Comparison of ENCODE assay signal across 9 cellular contexts in the genomic region with DNA sequence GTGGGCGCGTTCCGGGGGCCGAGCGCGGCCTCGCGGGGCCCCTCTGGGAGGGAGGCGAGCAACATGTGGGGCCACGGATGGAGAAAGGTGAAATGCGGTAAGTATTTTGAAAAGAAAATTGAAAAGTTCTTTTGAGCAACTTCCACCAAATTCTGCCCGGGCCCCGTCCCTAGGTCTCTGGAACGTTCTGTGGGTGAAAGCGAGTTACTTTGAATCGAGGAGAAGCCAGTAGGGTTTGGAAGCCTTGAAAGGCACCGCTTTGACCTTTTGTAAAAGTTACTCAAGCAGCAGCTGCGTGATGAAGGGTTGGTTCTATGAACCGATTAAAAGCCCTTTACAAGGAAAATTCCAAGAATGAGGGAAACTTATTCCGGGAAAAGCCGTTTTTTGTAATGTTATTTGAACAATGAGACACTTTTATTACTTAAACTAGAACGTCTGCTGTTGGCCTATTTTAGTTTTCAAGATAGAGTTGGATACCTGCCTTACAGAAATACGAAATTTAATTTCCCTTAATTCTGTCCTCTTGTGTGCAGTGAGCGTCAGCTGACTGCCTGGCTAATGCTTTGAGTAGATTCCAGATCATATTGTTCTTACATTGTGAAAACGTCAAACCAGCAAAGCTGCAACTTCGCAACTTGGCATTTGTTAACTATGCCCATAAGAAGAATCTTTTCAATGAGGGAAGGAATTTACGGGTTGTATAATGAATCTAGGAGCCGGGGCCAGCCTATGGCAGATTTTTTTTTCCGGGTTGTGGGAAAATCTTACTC. TPM values are rescaled to one million over a fixed set of nuclear protein-coding genes. Genes with fewer than 3 reads are reported as not detected.
DNase-seq lines count a peak whose midpoint lies in the region; ATAC-seq and TF ChIP-seq lines count a peak whose summit lies in the region.
"Had no signal": no experiment of that assay in that cellular context is flagged by ENCODE, and none has a peak within 500 bp of the region (broad histone marks: within the 10 kb centered on the region; RNA-seq: fewer than 3 reads in every experiment).

No MANE protein-coding gene starts in this region.

- CTCF ChIA-PET in CD8-positive, alpha-beta memory T cell (lab: Charles Lee): interaction anchor here (1.5 kb wide), 1 partner anchor 31 kb away, joined by 4 read pairs; no protein-coding TSS in a partner anchor

- H3K36me3 ChIP-seq in CD8-positive, alpha-beta memory T cell (ENCODE audit: insufficient read depth, low read length): no peaks in the 10 kb centered on the region
- H3K36me3 ChIP-seq in H7 (replicated peaks; ENCODE audit: control insufficient read depth, insufficient read depth, low read length): no peaks in the 10 kb centered on the region
- H3K36me3 ChIP-seq in endodermal cell (ENCODE audit: control insufficient read depth, insufficient read depth, low read length): peaks cover 9% of the 10 kb centered on the region
- H3K36me3 ChIP-seq in upper lobe of right lung: no peaks in the 10 kb centered on the region

- H3K36me3 Mint-ChIP-seq in CD8-positive, alpha-beta memory T cell: peaks cover 0 to 11% (median 6%) of the 10 kb centered on the region in 3 donors
- peaks cover 5% of the 10 kb centered on the region for H3K36me3 Mint-ChIP-seq in endodermal cell (ENCODE audit: low read depth)
- H3K36me3 Mint-ChIP-seq in mesothelial cell of epicardium: no peaks in the 10 kb centered on the region

- H3K4me3 ChIP-seq in CD8-positive, alpha-beta memory T cell (ENCODE audit: low read length): peak overlapping the region; percentile 97
- H3K4me3 ChIP-seq in H7 (ENCODE audit: insufficient read depth, low read depth, low read length) (peak overlapping the region; percentile 78), endodermal cell (ENCODE audit: low read length) (peak overlapping the region; percentile 95), upper lobe of right lung (peak overlapping the region; percentile 90)

- peak in 1 of 5 donors; percentile 2 for DNase-seq in CD8-positive, alpha-beta memory T cell
- peak; percentile 12 for DNase-seq in H7
- peak; percentile 43 for DNase-seq in SK-MEL-5 (ENCODE audit: low read depth, low spot score)
- DNase-seq in endodermal cell: peak; percentile 36
- no peak for DNase-seq in mesothelial cell of epicardium (ENCODE audit: low spot score in 2 of 2, unreplicated experiment in 2 of 2)
- DNase-seq in upper lobe of right lung: no peak
- DNase-seq in amniotic stem cell (lab: John Stamatoyannopoulos, UW): no peak

- in situ Hi-C loops in SK-MEL-5 (cut with HindIII; ENCODE audit: low pct_unique_long_range_greater_than_20kb, low sequenced_read_pairs): no loop called here

- POLR2A ChIA-PET in CD8-positive, alpha-beta memory T cell (lab: Charles Lee): interaction anchor here (0.6 to 1.1 kb wide), 2 partner anchors 8 to 525 kb away, joined by 5 to 10 read pairs; no protein-coding TSS in a partner anchor

- H3K27ac Mint-ChIP-seq in CD8-positive, alpha-beta memory T cell: peak overlapping the region; percentile 83 to 98 (median 96)
- H3K27ac Mint-ChIP-seq in endodermal cell: peak overlapping the region; percentile 99
- H3K27ac Mint-ChIP-seq in mesothelial cell of epicardium: peak overlapping the region; percentile 99

- no peaks in the 10 kb centered on the region for H3K9me3 ChIP-seq in CD8-positive, alpha-beta memory T cell (ENCODE audit: low read length)
- no peaks in the 10 kb centered on the region for H3K9me3 ChIP-seq in endodermal cell (ENCODE audit: control insufficient read depth, low read length)
- no peaks in the 10 kb centered on the region for H3K9me3 ChIP-seq in upper lobe of right lung

- peak overlapping the region; percentile 96 for H3K9ac ChIP-seq in endodermal cell (ENCODE audit: extremely low read depth, low read length, poor library complexity, severe bottlenecking)

- H3K4me3 Mint-ChIP-seq in CD8-positive, alpha-beta memory T cell: peak overlapping the region; percentile 90 to 100 (median 98)
- H3K4me3 Mint-ChIP-seq in endodermal cell (peak overlapping the region; percentile 99), mesothelial cell of epicardium (peak overlapping the region; percentile 98)

- TF ChIP-seq CTCF in endodermal cell (conservative IDR thresholded peaks at IDR 0.05): no peak
- no peak for TF ChIP-seq CTCF in mesothelial cell of epicardium (IDR thresholded peaks at IDR 0.05; ENCODE audit: unreplicated experiment)
- TF ChIP-seq CTCF in upper lobe of right lung (IDR thresholded peaks at IDR 0.05): no peak

- intact Hi-C loops in upper lobe of right lung (cut with DNase I): no loop called here

- H3K4me1 Mint-ChIP-seq in CD8-positive, alpha-beta memory T cell: peaks cover 33 to 50% (median 36%) of the 10 kb centered on the region in 3 donors
- H3K4me1 Mint-ChIP-seq in endodermal cell: peaks cover 12% of the 10 kb centered on the region
- H3K4me1 Mint-ChIP-seq in mesothelial cell of epicardium: peaks cover 24% of the 10 kb centered on the region

- 0 to 2% methylated on average over 20 to 29 of the region's 29 CpGs for WGBS in endodermal cell (ENCODE audit: insufficient coverage in 1 of 2, insufficient read length in 1 of 2), 2 experiments

- no peaks in the 10 kb centered on the region for H3K9me3 Mint-ChIP-seq in CD8-positive, alpha-beta memory T cell
- H3K9me3 Mint-ChIP-seq in endodermal cell: peaks cover 4% of the 10 kb centered on the region
- H3K9me3 Mint-ChIP-seq in mesothelial cell of epicardium: no peaks in the 10 kb centered on the region

- H3K4me1 ChIP-seq in CD8-positive, alpha-beta memory T cell (ENCODE audit: insufficient read depth, low read length): peaks cover 19% of the 10 kb centered on the region
- H3K4me1 ChIP-seq in endodermal cell (ENCODE audit: control insufficient read depth, insufficient read depth, low read length): no peaks in the 10 kb centered on the region
- H3K4me1 ChIP-seq in upper lobe of right lung: peaks cover 26% of the 10 kb centered on the region

- peaks cover 3 to 4% of the 10 kb centered on the region in 2 donors for H3K27me3 Mint-ChIP-seq in CD8-positive, alpha-beta memory T cell
- H3K27me3 Mint-ChIP-seq in endodermal cell (ENCODE audit: insufficient read depth): no peaks in the 10 kb centered on the region
- no peaks in the 10 kb centered on the region for H3K27me3 Mint-ChIP-seq in mesothelial cell of epicardium (ENCODE audit: low read depth)

- H3K27ac ChIP-seq in CD8-positive, alpha-beta memory T cell (ENCODE audit: low read depth, low read length): peak overlapping the region; percentile 87
- peak overlapping the region; percentile 88 for H3K27ac ChIP-seq in endodermal cell (ENCODE audit: low read depth, low read length)
- peak overlapping the region; percentile 90 for H3K27ac ChIP-seq in upper lobe of right lung

- ATAC-seq in upper lobe of right lung (peak; percentile 7), HG03097 (IDR thresholded peaks at IDR 0.05; ENCODE audit: low FRiP score, unreplicated experiment) (no peak)

- no peaks in the 10 kb centered on the region for H3K27me3 ChIP-seq in CD8-positive, alpha-beta memory T cell (ENCODE audit: insufficient read depth, low read length, poor library complexity, severe bottlenecking)
- H3K27me3 ChIP-seq in H7 (ENCODE audit: control insufficient read depth, insufficient read depth, low read length): no peaks in the 10 kb centered on the region
- H3K27me3 ChIP-seq in endodermal cell (ENCODE audit: control insufficient read depth, insufficient read depth, low read length, poor library complexity, severe bottlenecking): no peaks in the 10 kb centered on the region
- H3K27me3 ChIP-seq in upper lobe of right lung: no peaks in the 10 kb centered on the region

RNA-seq across cellular contexts. Expression of a gene that starts 0.9 kb away (rescaled TPM):
- total RNA-seq in CD8-positive, alpha-beta memory T cell: 100 to 1,000 TPM; 110 to 121 TPM
- polyA plus RNA-seq in CD8-positive, alpha-beta memory T cell: 19.5 TPM
- 23.1 and 24.7 TPM in 2 replicates for total RNA-seq in H7 (2014; rRNA removed; shearing (Covaris generic))
- 42.2 and 44.7 TPM in 2 replicates for total RNA-seq in SK-MEL-5 (2014; rRNA removed; shearing (Covaris generic))
- polyA plus RNA-seq in SK-MEL-5 (2015; cell fraction: cytosol; rRNA removed): 39.3 and 42.6 TPM in 2 replicates
- polyA plus RNA-seq in SK-MEL-5 (2015; cell fraction: nucleus; rRNA removed): 45.4 and 58.2 TPM in 2 replicates
- total RNA-seq in endodermal cell: 100 to 1,000 TPM in 1 of 2 donors, 10 to 100 TPM in 1; 91.7 to 106 TPM
- 32.8 TPM for polyA plus RNA-seq in endodermal cell (2013, experiment 1 of 2)
- polyA plus RNA-seq in endodermal cell (2013, experiment 2 of 2): 32.1 TPM
- total RNA-seq in mesothelial cell of epicardium: 47.4 to 48.7 TPM (median 48.1 TPM) in 3 replicates
- total RNA-seq in upper lobe of right lung: 63.6 TPM

RNA-seq across cellular contexts. Expression of a gene that starts 5.2 kb away (rescaled TPM):
- total RNA-seq in CD8-positive, alpha-beta memory T cell: not detected
- polyA plus RNA-seq in CD8-positive, alpha-beta memory T cell: not detected
- total RNA-seq in H7 (2014; rRNA removed; shearing (Covaris generic)): not detected in 2 replicates
- total RNA-seq in SK-MEL-5 (2014; rRNA removed; shearing (Covaris generic)): not detected in 2 replicates
- not detected in 2 replicates for polyA plus RNA-seq in SK-MEL-5 (2015; cell fraction: cytosol; rRNA removed)
- not detected in 2 replicates for polyA plus RNA-seq in SK-MEL-5 (2015; cell fraction: nucleus; rRNA removed)
- total RNA-seq in endodermal cell (not detected), mesothelial cell of epicardium (not detected in 3 replicates), upper lobe of right lung (not detected)
- not detected for polyA plus RNA-seq in endodermal cell (2013, experiment 1 of 2)
- polyA plus RNA-seq in endodermal cell (2013, experiment 2 of 2): not detected
- total RNA-seq: subcutaneous adipose tissue had no signal

Comparison
In these comparisons a context has a peak if more than half of its experiments do, and no peak if none do; other contexts are left out.
1. DNase-seq: peak in H7 (single experiment), SK-MEL-5 (single experiment) and endodermal cell (single experiment); none in mesothelial cell of epicardium (0 of 2), upper lobe of right lung (single experiment) and amniotic stem cell (single experiment).
2. Peak in every context shown above with its lines, with median percentiles within 50 percentile points of each other: H3K27ac ChIP-seq, H3K4me3 ChIP-seq, H3K27ac Mint-ChIP-seq and H3K4me3 Mint-ChIP-seq.